Comparison of ENCODE assay signal across 3 cellular contexts in the genomic region with DNA sequence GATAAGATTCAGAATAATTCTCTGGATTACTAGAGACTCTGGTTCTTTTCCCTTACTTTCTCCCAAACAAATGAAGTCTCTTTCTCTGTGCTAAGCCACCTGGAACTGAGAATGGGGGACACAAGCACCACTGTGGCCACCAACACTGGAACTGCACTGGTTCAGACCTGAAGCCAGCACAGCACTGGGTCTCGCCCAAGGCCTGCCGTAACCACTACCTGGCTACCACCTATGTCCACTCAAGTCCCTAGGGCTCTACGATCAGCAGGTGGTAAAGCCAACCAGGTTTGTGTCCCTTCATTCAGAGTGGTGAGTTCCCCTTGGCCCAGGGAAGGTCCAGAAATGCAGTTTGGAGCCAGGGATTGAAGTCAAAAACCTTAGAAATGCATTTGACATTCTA.
"Had no signal": no experiment of that assay in that cellular context is flagged by ENCODE, and none has a peak within 500 bp of the region (broad histone marks: within the 10 kb centered on the region; RNA-seq: fewer than 3 reads in every experiment).

No MANE protein-coding gene starts in this region.

- DNase-seq: GDM1, GF-D8 had no signal

- H3K4me3 ChIP-seq: GM12878 had no signal
